Comparison of ENCODE assay signal across 8 cellular contexts in genomic region chr17:28951991-28952975, GRCh38. TPM values are rescaled to one million over a fixed set of nuclear protein-coding genes. Genes with fewer than 3 reads are reported as not detected.
DNase-seq lines count a peak whose midpoint lies in the region; ATAC-seq, FAIRE-seq and TF ChIP-seq lines count a peak whose summit lies in the region.

No MANE protein-coding gene starts in this region.

- intact Hi-C loops in kidney (cut with DNase I), result no loop called here

- H3K36me3 ChIP-seq in BE2C, result no peaks in the 10 kb centered on the region
- H3K36me3 ChIP-seq in kidney (ENCODE audit: control insufficient read depth in 1 of 2, insufficient read depth in 2 of 2, low read length in 2 of 2), result no peaks in the 10 kb centered on the region

- DNase-seq in BE2C, result peak; percentile 90
- peak; percentile 92 for DNase-seq in GM19238 (ENCODE audit: insufficient read length, low spot score)
- DNase-seq in NCI-H460 (ENCODE audit: extremely low read depth, low read depth), result peak; percentile 99
- DNase-seq in activated CD4-positive, alpha-beta T cell treated with anti-CD3 and anti-CD28 coated beads for 1 hour, result peak; percentile 93
- peak; percentile 100 for DNase-seq in choroid plexus epithelial cell (ENCODE audit: low read depth)
- peak; percentile 98 for DNase-seq in kidney
- peak; percentile 83 to 92 for DNase-seq in stimulated activated CD4-positive, alpha-beta T cell treated with anti-CD3 and anti-CD28 coated beads, Interleukin-15, amount 100 ng/mL, for 1 hour (ENCODE audit: low read depth in 1 of 2, low spot score in 1 of 2)

- H3K4me1 ChIP-seq in BE2C (peaks cover 5% of the 10 kb centered on the region), kidney (ENCODE audit: control insufficient read depth in 1 of 2, insufficient read depth in 1 of 2, low read depth in 1 of 2, low read length in 2 of 2) (peaks cover 15 to 18% of the 10 kb centered on the region in 2 donors)

- H3K9me3 ChIP-seq in BE2C (no peaks in the 10 kb centered on the region), kidney (ENCODE audit: control insufficient read depth in 1 of 2, low read length in 2 of 2) (no peaks in the 10 kb centered on the region)

- H3K27me3 ChIP-seq in BE2C, result no peaks in the 10 kb centered on the region

- TF ChIP-seq CTCF in BE2C (IDR thresholded peaks at IDR 0.05; ENCODE audit: low read depth, low read length) (no peak), choroid plexus epithelial cell (conservative IDR thresholded peaks at IDR 0.05; ENCODE audit: low read depth, low read length) (no peak), kidney (IDR thresholded peaks at IDR 0.05; ENCODE audit: borderline replicate concordance, extremely low read depth, insufficient read depth) (no peak)

- H3K4me3 ChIP-seq in BE2C (ENCODE audit: low read depth, low read length), result peak overlapping the region; percentile 73
- peak overlapping the region; percentile 81 for H3K4me3 ChIP-seq in choroid plexus epithelial cell (ENCODE audit: low read depth, low read length)
- peak overlapping the region; percentile 78 to 82 for H3K4me3 ChIP-seq in kidney (ENCODE audit: low read length in 2 of 2)

- H3K27ac ChIP-seq in kidney (ENCODE audit: low read depth in 2 of 2, low read length in 2 of 2), result peak overlapping the region; percentile 98

- peak overlapping the region; percentile 71 to 88 for H3K9ac ChIP-seq in kidney (ENCODE audit: low read length in 2 of 2)

- FAIRE-seq in kidney (lab: Jason Lieb, UNC), result peak; percentile 98

- peak; percentile 57 for ATAC-seq in HG03432 (IDR thresholded peaks at IDR 0.05; ENCODE audit: unreplicated experiment)

RNA-seq across cellular contexts. Expression of gene PHF12, which starts 1.0 kb away (rescaled TPM):
- polyA plus RNA-seq in BE2C (2012; ENCODE audit: insufficient read depth, insufficient read length, low read depth), result 43.0 TPM
- total RNA-seq in NCI-H460 (2014; rRNA removed; shearing (Covaris generic)), result 13.9 and 14.7 TPM in 2 replicates
- 11.3 and 17.0 TPM in 2 replicates for polyA plus RNA-seq in NCI-H460 (2014; cell fraction: nucleus; rRNA removed)
- total RNA-seq in kidney, result 50.4 TPM
- 8.8 TPM for polyA plus RNA-seq in kidney (ENCODE audit: insufficient read depth, low read depth, low replicate concordance)

RNA-seq across cellular contexts. Expression of gene DHRS13, which starts 49.4 kb away (rescaled TPM):
- polyA plus RNA-seq in BE2C (2012; ENCODE audit: insufficient read depth, insufficient read length, low read depth), result 14.8 TPM
- total RNA-seq in NCI-H460 (2014; rRNA removed; shearing (Covaris generic)), result 5.1 and 5.6 TPM in 2 replicates
- polyA plus RNA-seq in NCI-H460 (2014; cell fraction: nucleus; rRNA removed), result 10.5 and 12.9 TPM in 2 replicates
- total RNA-seq in kidney, result 29.5 TPM
- polyA plus RNA-seq in kidney (ENCODE audit: insufficient read depth, low read depth, low replicate concordance), result 21.6 TPM

RNA-seq across cellular contexts. Expression of gene SEZ6, which starts 53.5 kb away (rescaled TPM):
- polyA plus RNA-seq in BE2C (2012; ENCODE audit: insufficient read depth, insufficient read length, low read depth), result 74.4 TPM
- not detected in 2 replicates for total RNA-seq in NCI-H460 (2014; rRNA removed; shearing (Covaris generic))
- not detected in 2 replicates for polyA plus RNA-seq in NCI-H460 (2014; cell fraction: nucleus; rRNA removed)
- total RNA-seq in kidney, result not detected
- polyA plus RNA-seq in kidney (ENCODE audit: insufficient read depth, low read depth, low replicate concordance), result not detected

RNA-seq across cellular contexts. Expression of gene FLOT2, which starts 54.8 kb away (rescaled TPM):
- 53.5 TPM for polyA plus RNA-seq in BE2C (2012; ENCODE audit: insufficient read depth, insufficient read length, low read depth)
- 29.2 and 30.7 TPM in 2 replicates for total RNA-seq in NCI-H460 (2014; rRNA removed; shearing (Covaris generic))
- polyA plus RNA-seq in NCI-H460 (2014; cell fraction: nucleus; rRNA removed), result 30.0 and 31.0 TPM in 2 replicates
- total RNA-seq in kidney, result 260 TPM
- 200 TPM for polyA plus RNA-seq in kidney (ENCODE audit: insufficient read depth, low read depth, low replicate concordance)

Comparison
In these comparisons a context has a peak if more than half of its experiments do, and no peak if none do; other contexts are left out.
1. Peak in every context shown above with its lines: DNase-seq, ATAC-seq, H3K4me3 ChIP-seq and H3K27ac ChIP-seq.